ENCODE assay signal across 10 cellular contexts in the genomic region with DNA sequence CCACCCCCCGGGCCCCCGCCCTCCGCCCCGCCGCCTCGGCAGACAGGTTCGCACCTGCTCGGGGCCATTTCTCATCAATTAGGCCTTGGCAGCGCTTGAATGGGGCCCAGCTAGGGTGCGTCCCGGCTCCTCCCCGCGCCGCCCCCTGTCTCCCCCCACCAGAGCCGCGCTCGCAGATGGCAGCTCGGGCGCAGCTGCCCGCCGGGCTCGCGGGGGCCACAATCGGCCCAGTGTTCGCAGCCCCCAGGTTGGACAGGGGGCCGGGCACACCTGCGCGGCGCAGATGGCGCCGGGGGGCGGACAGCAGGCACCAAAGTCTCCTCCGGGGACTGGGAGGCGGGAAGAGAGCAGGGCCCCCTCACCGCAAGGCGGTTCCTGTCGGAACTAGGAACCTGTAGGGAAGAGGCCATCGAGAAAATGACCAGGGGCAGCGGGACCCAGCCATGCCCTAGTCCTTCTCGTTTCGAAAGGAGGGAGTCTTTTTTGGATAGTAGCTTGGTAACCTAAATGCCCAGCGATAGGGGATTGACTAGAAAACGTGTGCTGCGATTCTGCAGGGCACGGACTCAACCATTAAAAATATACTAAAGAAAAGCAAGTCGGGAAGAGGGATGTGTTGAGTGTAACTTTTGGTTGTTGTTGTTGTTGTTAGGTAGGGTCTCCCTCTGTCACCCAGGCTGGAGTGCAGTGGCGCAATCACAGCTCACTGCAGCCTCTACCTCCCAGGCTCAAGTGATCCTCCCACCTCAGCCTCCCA.
DNase-seq lines count a peak whose midpoint lies in the region; ATAC-seq and TF ChIP-seq lines count a peak whose summit lies in the region.
"Had no signal": no experiment of that assay in that cellular context is flagged by ENCODE, and none has a peak within 500 bp of the region (broad histone marks: within the 10 kb centered on the region; RNA-seq: fewer than 3 reads in every experiment).

No MANE protein-coding gene starts in this region.

- H3K9me3 ChIP-seq in BLaER1: no peaks in the 10 kb centered on the region
- H3K9me3 ChIP-seq in RWPE2 (ENCODE audit: severe bottlenecking): no peaks in the 10 kb centered on the region
- no peaks in the 10 kb centered on the region for H3K9me3 ChIP-seq in spleen

- DNase-seq in NCI-H1417 (lab: John Stamatoyannopoulos, UW) (peak; percentile 60 to 98 (median 96)), RWPE2 (ENCODE audit: low spot score) (no peak), left kidney (ENCODE audit: low read depth, low spot score) (peak; percentile 51), GM19238 (ENCODE audit: insufficient read length, low spot score) (no peak), G401 (ENCODE audit: low spot score) (no peak), spleen (no peak)
- DNase-seq in stimulated activated CD4-positive, alpha-beta T cell treated with anti-CD3 and anti-CD28 coated beads, Interleukin-4, amount 100 ng/mL, for 24 hours: no peak
- DNase-seq: foreskin melanocyte, Karpas-422 had no signal

- peak overlapping the region; percentile 63 for H3K4me2 ChIP-seq in BLaER1

- H3K36me3 ChIP-seq in BLaER1 (no peaks in the 10 kb centered on the region), RWPE2 (ENCODE audit: low read depth) (no peaks in the 10 kb centered on the region), spleen (no peaks in the 10 kb centered on the region)

- TF ChIP-seq CTCF in RWPE2 (IDR thresholded peaks at IDR 0.05; ENCODE audit: poor library complexity, severe bottlenecking) (no peak), spleen (IDR thresholded peaks at IDR 0.05 in 8 of 11, conservative IDR thresholded peaks at IDR 0.05 in 3 of 11) (no peak)

- intact Hi-C loops in spleen (cut with DNase I; ENCODE audit: low total_unique reads): no loop called here

- H3K9ac ChIP-seq in BLaER1: no peak overlapping the region

- peaks cover 18% of the 10 kb centered on the region for H3K27me3 ChIP-seq in BLaER1
- H3K27me3 ChIP-seq in RWPE2 (ENCODE audit: insufficient read depth, poor library complexity, severe bottlenecking): peaks cover 8% of the 10 kb centered on the region
- H3K27me3 ChIP-seq in spleen (replicated peaks in 1 of 7): peaks cover 0 to 72% (median 22%) of the 10 kb centered on the region in 7 donors

- no peaks in the 10 kb centered on the region for H4K20me1 ChIP-seq in BLaER1

- no peak overlapping the region for H3K4me3 ChIP-seq in BLaER1
- peak overlapping the region; percentile 20 for H3K4me3 ChIP-seq in RWPE2 (ENCODE audit: severe bottlenecking)
- no peak overlapping the region for H3K4me3 ChIP-seq in spleen

- in situ Hi-C loops in G401 (cut with HindIII; ENCODE audit: low sequenced_read_pairs): no loop called here

- H3K27ac ChIP-seq in BLaER1 (no peak overlapping the region), RWPE2 (ENCODE audit: poor library complexity, severe bottlenecking) (no peak overlapping the region), spleen (no peak overlapping the region)

- ATAC-seq in RWPE2 (ENCODE audit: low read depth): no peak

- TF ChIP-seq POLR2A in spleen (IDR thresholded peaks at IDR 0.05): no peak

- peaks cover 16% of the 10 kb centered on the region for H3K4me1 ChIP-seq in BLaER1
- peaks cover 18% of the 10 kb centered on the region for H3K4me1 ChIP-seq in RWPE2 (ENCODE audit: insufficient read depth, poor library complexity, severe bottlenecking)
- H3K4me1 ChIP-seq in spleen: no peaks in the 10 kb centered on the region

- 12 to 35% (median 13%) methylated on average over 17 to 47 of the region's 47 CpGs for WGBS in spleen, 5 donors

Comparison
In these comparisons a context has a peak if more than half of its experiments do, and no peak if none do; other contexts are left out.
1. DNase-seq: peak in NCI-H1417 (3 of 3) and left kidney (single experiment); none in RWPE2 (single experiment), stimulated activated CD4-positive, alpha-beta T cell treated with anti-CD3 and anti-CD28 coated beads, Interleukin-4, amount 100 ng/mL, for 24 hours (single experiment), GM19238 (single experiment), G401 (single experiment) and spleen (single experiment).